Comparison of ENCODE assay signal across 8 cellular contexts in the genomic region with DNA sequence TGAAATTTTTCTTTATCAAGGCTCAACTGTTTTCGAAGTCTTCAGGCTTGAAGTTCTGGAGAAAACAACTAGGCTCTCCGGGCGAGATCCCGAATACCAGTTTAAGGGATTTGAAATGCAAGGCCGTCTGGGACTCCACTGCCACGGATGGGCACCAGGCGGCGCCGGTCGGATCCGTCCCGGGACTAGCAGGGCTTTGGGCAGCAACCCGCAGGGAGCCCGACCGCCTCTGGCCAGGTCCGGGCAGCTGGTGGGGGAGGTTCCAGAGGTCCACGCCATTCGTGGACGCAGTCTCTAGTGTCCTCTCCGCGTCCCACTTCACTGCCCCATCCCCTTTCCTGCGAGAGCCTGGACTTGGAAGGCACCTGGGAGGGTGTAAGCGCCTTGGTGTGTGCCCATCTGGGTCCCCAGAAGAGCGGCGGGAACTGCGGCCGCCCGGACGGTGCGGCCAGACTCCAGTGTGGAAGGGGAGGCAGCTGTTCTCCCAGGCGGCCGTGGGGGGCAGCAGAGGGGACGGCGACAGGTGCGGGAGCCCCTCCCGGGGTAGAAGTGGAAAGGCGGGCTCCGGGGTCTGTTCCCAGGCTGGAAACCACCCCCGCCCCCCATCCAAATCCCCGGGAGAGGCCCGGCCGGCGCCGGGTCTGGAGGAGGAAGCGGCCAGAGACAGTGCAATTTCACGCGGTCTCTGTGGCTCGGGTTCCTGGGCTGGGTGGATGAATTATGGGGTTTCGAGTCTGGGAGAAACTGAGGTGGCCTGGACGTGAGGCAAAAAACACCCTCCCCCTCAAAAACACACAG. TPM values are rescaled to one million over a fixed set of nuclear protein-coding genes. Genes with fewer than 3 reads are reported as not detected.
DNase-seq lines count a peak whose midpoint lies in the region; ATAC-seq and TF ChIP-seq lines count a peak whose summit lies in the region.

No MANE protein-coding gene starts in this region.

- no peak overlapping the region for H3K27ac Mint-ChIP-seq in IgD-negative memory B cell
- no peak overlapping the region for H3K27ac Mint-ChIP-seq in activated naive CD4-positive, alpha-beta T cell treated with anti-CD3 and anti-CD28 coated beads, Interleukin-2, amount 50 U/mL, for 24 hours

- H3K4me3 ChIP-seq in AG09309 (ENCODE audit: control insufficient read depth, low read depth, low read length) (peak overlapping the region; percentile 65), SJSA1 (peak overlapping the region; percentile 41), neuron (ENCODE audit: low read length) (peak overlapping the region; percentile 41), thyroid gland (replicated peaks in 1 of 3) (peak overlapping the region; percentile 64 to 71 (median 68))

- intact Hi-C loops in thyroid gland (cut with DNase I) = no loop called here

- DNase-seq in AG09309 (ENCODE audit: low read depth) (peak; percentile 27), SJSA1 (ENCODE audit: low read depth in 1 of 2, low spot score in 2 of 2) (peak; percentile 87), germinal center (ENCODE audit: low spot score) (peak; percentile 81), thyroid gland (peak; percentile 93 to 94)

- no peaks in the 10 kb centered on the region for H3K36me3 Mint-ChIP-seq in IgD-negative memory B cell
- no peaks in the 10 kb centered on the region for H3K36me3 Mint-ChIP-seq in activated naive CD4-positive, alpha-beta T cell treated with anti-CD3 and anti-CD28 coated beads, Interleukin-2, amount 50 U/mL, for 24 hours

- H3K4me1 ChIP-seq in SJSA1 (replicated peaks) (peaks cover 20% of the 10 kb centered on the region), neuron (ENCODE audit: insufficient read depth, low read length) (peaks cover 13% of the 10 kb centered on the region), thyroid gland (peaks cover 3 to 12% of the 10 kb centered on the region in 2 donors)

- no peaks in the 10 kb centered on the region for H3K36me3 ChIP-seq in SJSA1
- H3K36me3 ChIP-seq in neuron (ENCODE audit: insufficient read depth, low read length) = no peaks in the 10 kb centered on the region
- no peaks in the 10 kb centered on the region for H3K36me3 ChIP-seq in thyroid gland

- H3K27ac ChIP-seq in SJSA1 (no peak overlapping the region), thyroid gland (peak overlapping the region; percentile 83 to 91 (median 88))

- TF ChIP-seq POLR2A in thyroid gland (IDR thresholded peaks at IDR 0.05) = peak in 1 of 2 donors; percentile 20

- H3K4me1 Mint-ChIP-seq in IgD-negative memory B cell = peaks cover 0 to 10% (median 1%) of the 10 kb centered on the region in 3 donors
- peaks cover 6% of the 10 kb centered on the region for H3K4me1 Mint-ChIP-seq in activated naive CD4-positive, alpha-beta T cell treated with anti-CD3 and anti-CD28 coated beads, Interleukin-2, amount 50 U/mL, for 24 hours

- H3K9me3 ChIP-seq in SJSA1 (replicated peaks) (no peaks in the 10 kb centered on the region), neuron (ENCODE audit: low read length) (peaks cover under 1% of the 10 kb centered on the region), thyroid gland (no peaks in the 10 kb centered on the region)

- ATAC-seq in GM18909 (IDR thresholded peaks at IDR 0.05; ENCODE audit: poor library complexity, unreplicated experiment) = peak; percentile 77

- H3K4me3 Mint-ChIP-seq in IgD-negative memory B cell = peak overlapping the region; percentile 78 to 93 (median 88)
- peak overlapping the region; percentile 83 for H3K4me3 Mint-ChIP-seq in activated naive CD4-positive, alpha-beta T cell treated with anti-CD3 and anti-CD28 coated beads, Interleukin-2, amount 50 U/mL, for 24 hours

- TF ChIP-seq CTCF in AG09309 (IDR thresholded peaks at IDR 0.05; ENCODE audit: control insufficient read depth, insufficient read depth, low read depth, low read length, missing control alignments) = peak; percentile 88
- peak; percentile 54 to 82 (median 73) for TF ChIP-seq CTCF in thyroid gland (IDR thresholded peaks at IDR 0.05)

- H3K9me3 Mint-ChIP-seq in IgD-negative memory B cell = no peaks in the 10 kb centered on the region
- no peaks in the 10 kb centered on the region for H3K9me3 Mint-ChIP-seq in activated naive CD4-positive, alpha-beta T cell treated with anti-CD3 and anti-CD28 coated beads, Interleukin-2, amount 50 U/mL, for 24 hours

- WGBS in thyroid gland, 2 donors = 2 to 4% methylated on average over 30 to 32 of the region's 50 CpGs

- H3K27me3 Mint-ChIP-seq in IgD-negative memory B cell = peaks cover 18% of the 10 kb centered on the region
- no peaks in the 10 kb centered on the region for H3K27me3 Mint-ChIP-seq in activated naive CD4-positive, alpha-beta T cell treated with anti-CD3 and anti-CD28 coated beads, Interleukin-2, amount 50 U/mL, for 24 hours

- H3K27me3 ChIP-seq in SJSA1 (replicated peaks) = peaks cover 10% of the 10 kb centered on the region; the same call in 1 of the 2 replicates
- H3K27me3 ChIP-seq in neuron (ENCODE audit: insufficient read depth, low read length) = peaks cover 51% of the 10 kb centered on the region
- no peaks in the 10 kb centered on the region for H3K27me3 ChIP-seq in thyroid gland

- peak overlapping the region; percentile 83 for H2AFZ ChIP-seq in neuron (ENCODE audit: low read depth, low read length)

RNA-seq across cellular contexts. Expression of a gene that starts 0.8 kb away (rescaled TPM):
- 0.83 TPM for polyA plus RNA-seq in IgD-negative memory B cell
- not detected in 2 replicates for total RNA-seq in SJSA1 (2014; rRNA removed; shearing (Covaris generic))
- total RNA-seq in thyroid gland = 10 to 100 TPM; 14.7 to 30.0 (median 20.4) TPM

RNA-seq across cellular contexts. Expression of a gene that starts 25.2 kb away (rescaled TPM):
- 112 TPM for polyA plus RNA-seq in IgD-negative memory B cell
- total RNA-seq in SJSA1 (2014; rRNA removed; shearing (Covaris generic)) = 204 and 249 TPM in 2 replicates
- 100 to 1,000 TPM in 3 of 4 donors, 10 to 100 TPM in 1; 94.0 to 142 (median 122) TPM for total RNA-seq in thyroid gland

RNA-seq across cellular contexts. Expression of a gene that starts 37.3 kb away (rescaled TPM):
- polyA plus RNA-seq in IgD-negative memory B cell = 8,874 TPM
- 1,215 and 2,760 TPM in 2 replicates for total RNA-seq in SJSA1 (2014; rRNA removed; shearing (Covaris generic))
- total RNA-seq in thyroid gland = 1,000 to 10,000 TPM; 1,344 to 2,817 (median 2,330) TPM

RNA-seq across cellular contexts. Expression of a gene that starts 37.4 kb away (rescaled TPM):
- polyA plus RNA-seq in IgD-negative memory B cell = 1,297 TPM
- total RNA-seq in SJSA1 (2014; rRNA removed; shearing (Covaris generic)) = 622 and 1,406 TPM in 2 replicates
- total RNA-seq in thyroid gland = 1,000 to 10,000 TPM in 1 of 4 donors, 100 to 1,000 TPM in 2, 10 to 100 TPM in 1; 81.4 to 1,193 (median 632) TPM

RNA-seq across cellular contexts. Expression of a gene that starts 38.9 kb away (rescaled TPM):
- polyA plus RNA-seq in IgD-negative memory B cell = 2.9 TPM
- total RNA-seq in SJSA1 (2014; rRNA removed; shearing (Covaris generic)) = 3.6 and 7.3 TPM in 2 replicates
- total RNA-seq in thyroid gland = 1 to 10 TPM; 4.7 to 7.7 (median 5.6) TPM

Comparison
In these comparisons a context has a peak if more than half of its experiments do, and no peak if none do; other contexts are left out.
1. DNase-seq: peak in every context shown above with its lines; median percentile 94 in thyroid gland; 87 in SJSA1; 81 in germinal center; 27 in AG09309.
2. RNA of a gene that starts 0.8 kb away (total RNA-seq): 14.7 to 30.0 TPM in thyroid gland; not detected in SJSA1; every median in the first group is over 10 times any median in the second.
3. Peak in every context shown above with its lines, with median percentiles within 50 percentile points of each other: H3K4me3 ChIP-seq.